In the genomic region with DNA sequence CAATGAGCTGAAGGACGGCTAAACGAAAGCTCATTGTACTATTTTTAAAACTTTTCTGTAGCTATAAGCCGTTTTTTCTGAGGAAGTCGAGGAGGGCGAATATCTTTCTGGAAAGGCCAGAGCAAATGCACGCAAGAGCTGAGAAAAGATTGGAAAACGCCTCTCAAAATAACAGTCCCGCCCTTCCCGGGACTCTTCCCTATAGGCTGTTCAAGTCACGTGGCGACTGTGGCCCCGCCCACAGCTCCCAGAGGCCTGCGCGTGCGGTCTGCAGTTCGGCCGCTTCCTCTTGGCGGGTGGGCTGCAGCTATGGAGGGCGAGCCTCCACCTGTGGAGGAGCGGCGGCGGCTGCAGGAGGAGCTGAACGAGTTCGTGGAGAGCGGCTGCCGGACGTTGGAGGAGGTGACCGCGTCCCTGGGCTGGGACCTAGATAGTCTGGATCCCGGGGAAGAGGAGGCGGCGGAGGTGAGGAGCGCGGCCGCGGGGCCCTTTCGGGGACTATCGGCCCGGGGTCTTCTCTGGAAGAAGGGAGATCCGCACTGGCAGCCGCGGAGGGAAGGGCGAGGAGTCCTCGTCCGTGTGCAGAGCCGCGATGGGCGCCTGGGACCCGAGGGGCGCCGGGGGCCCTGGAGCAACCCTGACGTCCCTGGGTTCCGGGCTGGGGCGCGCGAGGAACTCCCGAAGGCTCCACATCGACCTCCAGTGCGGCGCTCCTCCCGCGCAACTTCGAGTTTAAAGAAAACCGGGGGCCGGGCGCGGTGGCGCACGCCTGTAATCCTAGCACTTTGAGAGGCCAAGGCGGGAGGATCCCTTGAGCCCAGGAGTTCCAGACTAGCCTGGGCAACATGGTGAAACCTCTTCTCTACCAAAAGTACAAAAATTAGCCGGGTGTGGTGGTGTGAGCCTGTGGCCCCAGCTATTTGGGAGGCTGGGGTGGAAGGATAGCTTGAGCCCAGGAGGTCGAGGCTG, we compare ENCODE assay signal across 8 cellular contexts. TPM values are rescaled to one million over a fixed set of nuclear protein-coding genes. Genes with fewer than 3 reads are reported as not detected.
A peak's percentile ranks its signal among the peaks of the same experiment; 100 is the strongest.
DNase-seq lines count a peak whose midpoint lies in the region; ATAC-seq and TF ChIP-seq lines count a peak whose summit lies in the region.

A gene with protein sequence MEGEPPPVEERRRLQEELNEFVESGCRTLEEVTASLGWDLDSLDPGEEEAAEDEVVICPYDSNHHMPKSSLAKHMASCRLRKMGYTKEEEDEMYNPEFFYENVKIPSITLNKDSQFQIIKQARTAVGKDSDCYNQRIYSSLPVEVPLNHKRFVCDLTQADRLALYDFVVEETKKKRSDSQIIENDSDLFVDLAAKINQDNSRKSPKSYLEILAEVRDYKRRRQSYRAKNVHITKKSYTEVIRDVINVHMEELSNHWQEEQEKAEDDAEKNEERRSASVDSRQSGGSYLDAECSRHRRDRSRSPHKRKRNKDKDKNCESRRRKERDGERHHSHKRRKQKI (plus strand): TSS at position 250 of the 969 bp plus-strand sequence. CDS start 60 bp downstream, at position 310.

- H3K36me3 ChIP-seq in DOHH2 (ENCODE audit: control insufficient read depth, low read length): peaks cover 29% of the 10 kb centered on the region
- H3K36me3 ChIP-seq in GM23338 (ENCODE audit: insufficient read depth): peaks cover 16% of the 10 kb centered on the region

- peak within 1 kb of the TSS; percentile 69 for H2AFZ ChIP-seq in GM23338

- no peaks in the 10 kb centered on the region for H3F3A ChIP-seq in DOHH2 (ENCODE audit: control insufficient read depth, insufficient read depth)
- no peaks in the 10 kb centered on the region for H3F3A ChIP-seq in GM23338 (replicated peaks; ENCODE audit: low read depth)

- peak within 1 kb of the TSS; percentile 86 for H3K4me3 ChIP-seq in DOHH2 (ENCODE audit: low read length)
- H3K4me3 ChIP-seq in GM23338: peak within 1 kb of the TSS; percentile 77

- H3K4me3 Mint-ChIP-seq in GM23338 (peak within 1 kb of the TSS; percentile 97), natural killer cell (peak within 1 kb of the TSS; percentile 99)

- H3K79me2 ChIP-seq in DOHH2 (ENCODE audit: control insufficient read depth, low read length) (peaks cover 43% of the 10 kb centered on the region), GM23338 (replicated peaks; ENCODE audit: insufficient read depth) (peaks cover 46% of the 10 kb centered on the region)

- intact Hi-C loops in natural killer cell (cut with micrococcal nuclease): loop anchor here (1.0 kb wide), 1 partner anchor 201 kb away; a partner anchor contains a TSS

- H3K36me3 Mint-ChIP-seq in GM23338 (ENCODE audit: low read depth) (peaks cover 9% of the 10 kb centered on the region; the same call in 2 of the 3 replicates), natural killer cell (no peaks in the 10 kb centered on the region)

- peaks cover 24% of the 10 kb centered on the region for H3K4me1 Mint-ChIP-seq in GM23338
- H3K4me1 Mint-ChIP-seq in natural killer cell: peaks cover 38 to 41% of the 10 kb centered on the region in 2 donors

- H4K20me1 ChIP-seq in DOHH2 (ENCODE audit: control insufficient read depth, insufficient read depth, low read depth, low read length) (peaks cover 16% of the 10 kb centered on the region), GM23338 (replicated peaks; ENCODE audit: insufficient read depth) (peaks cover 35% of the 10 kb centered on the region)

- TF ChIP-seq CTCF in DOHH2 (IDR thresholded peaks at IDR 0.05; ENCODE audit: low read depth, low read length, poor library complexity, severe bottlenecking): no peak
- no peak for TF ChIP-seq CTCF in GM23338 (conservative IDR thresholded peaks at IDR 0.05; ENCODE audit: low read depth in 2 of 2)
- no peak for TF ChIP-seq CTCF in natural killer cell (IDR thresholded peaks at IDR 0.05)

- H3K9me2 ChIP-seq in DOHH2 (replicated peaks; ENCODE audit: control insufficient read depth, low read length): no peaks in the 10 kb centered on the region
- H3K9me2 ChIP-seq in GM23338 (ENCODE audit: insufficient read depth): no peaks in the 10 kb centered on the region

- H3K27me3 Mint-ChIP-seq in GM23338 (ENCODE audit: insufficient read depth, low read depth, poor library complexity): no peaks in the 10 kb centered on the region
- peaks cover under 1% of the 10 kb centered on the region in 2 donors for H3K27me3 Mint-ChIP-seq in natural killer cell (ENCODE audit: low read depth in 2 of 2)

- H3K4me1 ChIP-seq in DOHH2 (ENCODE audit: control insufficient read depth, low read length) (peaks cover 22% of the 10 kb centered on the region), GM23338 (ENCODE audit: insufficient read depth) (peaks cover 16% of the 10 kb centered on the region)

- ATAC-seq in GM23338 (peak; percentile 98), natural killer cell (peak; percentile 99 to 100 (median 99))

- H3K27me3 ChIP-seq in DOHH2 (ENCODE audit: control insufficient read depth, low read length) (no peaks in the 10 kb centered on the region), GM23338 (ENCODE audit: insufficient read depth) (no peaks in the 10 kb centered on the region)

- peak within 1 kb of the TSS; percentile 96 for H3K27ac Mint-ChIP-seq in GM23338
- H3K27ac Mint-ChIP-seq in natural killer cell: peak within 1 kb of the TSS; percentile 75 to 97

- peak; percentile 97 for DNase-seq in GM23338 (ENCODE audit: low spot score)
- DNase-seq in LHCN-M2 (ENCODE audit: low read depth): peak; percentile 90
- DNase-seq in RPMI8226: peak; percentile 99
- peak; percentile 76 to 82 for DNase-seq in activated T-helper 1 cell treated with anti-CD3 and anti-CD28 coated beads, Interleukin-2, amount 50 U/mL, for 16 hours (ENCODE audit: low read depth in 1 of 2, low spot score in 1 of 2)
- DNase-seq in fibroblast of peridontal ligament (ENCODE audit: extremely low read depth): peak; percentile 91
- DNase-seq in natural killer cell: peak; percentile 93
- peak; percentile 89 for DNase-seq in stimulated activated naive CD4-positive, alpha-beta T cell treated with Interleukin-2 at 50 U/mL for 16 hours (lab: John Stamatoyannopoulos, UW)

- H3K4me2 ChIP-seq in DOHH2 (ENCODE audit: low read length): peak within 1 kb of the TSS; percentile 97
- H3K4me2 ChIP-seq in GM23338: peak within 1 kb of the TSS; percentile 77

- H3K27ac ChIP-seq in DOHH2 (ENCODE audit: low read depth, low read length) (peak within 1 kb of the TSS; percentile 43; the same call in 1 of the 2 replicates), GM23338 (ENCODE audit: low read depth) (no peak within 1 kb of the TSS)

- H3K9me3 Mint-ChIP-seq in GM23338: no peaks in the 10 kb centered on the region
- H3K9me3 Mint-ChIP-seq in natural killer cell: no peaks in the 10 kb centered on the region

- no peaks in the 10 kb centered on the region for H3K9me3 ChIP-seq in DOHH2 (ENCODE audit: control insufficient read depth, insufficient read depth, low read length)

TF ChIP-seq in GM23338, 12 proteins besides CTCF, POLR2A, EP300 and RAD21:
- TF ChIP-seq ZNF331 (CRISPR knock-in tag; IDR thresholded peaks at IDR 0.05; ENCODE audit: low read depth) (no peak), EZH2phosphoT487 (IDR thresholded peaks at IDR 0.05; ENCODE audit: unreplicated experiment) (no peak), POLR2AphosphoS5 (IDR thresholded peaks at IDR 0.05; ENCODE audit: low read depth) (peak; percentile 98), STAT1 (IDR thresholded peaks at IDR 0.05; ENCODE audit: unreplicated experiment) (no peak)
TF ChIP-seq in GM23338: peak in this region for 1.

RNA-seq across cellular contexts. Expression of the gene that starts here (rescaled TPM):
- 23.9 and 27.0 TPM in 2 replicates for total RNA-seq in GM23338 (2014; rRNA removed; shearing (Covaris generic))
- 12.0 and 17.2 TPM in 2 replicates for polyA plus RNA-seq in GM23338 (2016; fragmentation: Nextera tagmentation; extraction: Ambion mirVana)
- total RNA-seq in LHCN-M2 (2014; rRNA removed): 13.0 and 15.7 TPM in 2 replicates
- polyA plus RNA-seq in LHCN-M2 (2012): 4.0 TPM
- total RNA-seq in natural killer cell: 10 to 100 TPM; 12.3 to 17.0 (median 14.0) TPM
